7 cellular contexts compared by ENCODE assay signal in the genomic region with DNA sequence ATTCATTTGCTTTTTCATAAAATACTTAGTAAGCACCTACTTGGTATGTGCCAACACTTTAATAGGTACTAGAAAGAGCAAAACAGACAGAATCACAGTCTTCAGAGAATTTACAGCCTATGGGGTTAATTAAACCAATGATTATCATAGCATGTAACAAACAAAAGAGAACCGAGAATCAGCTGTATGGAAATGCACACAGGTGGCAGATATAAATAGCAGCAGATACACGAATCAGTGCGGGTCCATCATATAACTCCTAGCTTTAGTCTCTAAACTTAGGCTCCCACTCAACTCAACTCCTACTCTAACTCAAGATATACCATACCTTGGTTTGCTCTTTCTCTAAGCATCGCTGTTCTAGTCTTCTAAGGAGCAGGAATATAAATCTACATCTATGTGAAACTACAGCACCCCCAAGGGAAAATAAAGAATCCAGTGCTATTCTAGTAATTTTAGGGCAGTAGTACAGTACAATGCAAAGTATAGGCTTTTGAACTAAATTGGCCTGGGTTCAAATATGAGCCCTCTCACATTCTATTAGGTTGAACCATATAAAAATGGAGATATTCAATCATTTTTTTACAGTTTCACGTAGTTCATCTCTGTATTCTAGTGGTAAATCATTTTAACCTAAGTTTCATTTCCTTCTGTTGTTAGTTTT.
DNase-seq lines count a peak whose midpoint lies in the region; ATAC-seq and TF ChIP-seq lines count a peak whose summit lies in the region.
"Not testable (repeated sequence)": the region's sequence is repeated elsewhere in the genome, so short reads cannot be mapped to it uniquely, and the experiment has no call there.

No MANE protein-coding gene starts in this region.

- peak overlapping the region; percentile 9 for H3K4me3 Mint-ChIP-seq in memory B cell

- not testable (repeated sequence) for TF ChIP-seq CTCF in OCI-LY7 (conservative IDR thresholded peaks at IDR 0.05; ENCODE audit: low read length)

- H3K4me1 ChIP-seq in OCI-LY7 (ENCODE audit: insufficient read depth, low read length, poor library complexity, severe bottlenecking) = not testable (repeated sequence)

- intact Hi-C loops in OCI-LY7 (cut with micrococcal nuclease; ENCODE audit: unreplicated experiment) = not testable (repeated sequence)

- H3K27ac Mint-ChIP-seq in memory B cell = peak overlapping the region; percentile 59

- H3K4me2 ChIP-seq in OCI-LY7 (ENCODE audit: low read length) = not testable (repeated sequence)

- not testable (repeated sequence) for H3K4me1 Mint-ChIP-seq in memory B cell

- H3K36me3 ChIP-seq in OCI-LY7 (ENCODE audit: insufficient read depth, low read length) = not testable (repeated sequence)

- H2AFZ ChIP-seq in OCI-LY7 (ENCODE audit: low read length) = not testable (repeated sequence)

- H3K4me3 ChIP-seq in OCI-LY7 (ENCODE audit: low read depth, low read length, poor library complexity, severe bottlenecking) = not testable (repeated sequence)

- H3K9me3 ChIP-seq in OCI-LY7 (ENCODE audit: low read length) = not testable (repeated sequence)

- H3K27ac ChIP-seq in OCI-LY7 (ENCODE audit: low read depth, low read length, poor library complexity, severe bottlenecking) = peak overlapping the region; percentile 46

- ATAC-seq in GM18907 (IDR thresholded peaks at IDR 0.05; ENCODE audit: unreplicated experiment) (peak; percentile 80), GM21367 (IDR thresholded peaks at IDR 0.05; ENCODE audit: unreplicated experiment) (peak; percentile 86), GM21737 (IDR thresholded peaks at IDR 0.05; ENCODE audit: unreplicated experiment) (peak; percentile 68), HG02938 (IDR thresholded peaks at IDR 0.05; ENCODE audit: unreplicated experiment) (peak; percentile 75), HG03354 (IDR thresholded peaks at IDR 0.05; ENCODE audit: poor library complexity, severe bottlenecking, unreplicated experiment) (peak; percentile 87), memory B cell (ENCODE audit: low read depth) (peak; percentile 93)

- TSS peak; percentile 94 for BruUV-seq in OCI-LY7 (replicated peaks; lab: Mats Ljungman, UMichigan)

- H3K27me3 Mint-ChIP-seq in memory B cell = not testable (repeated sequence)

- not testable (repeated sequence) for H3K9me2 ChIP-seq in OCI-LY7 (ENCODE audit: insufficient read depth, low read length)

- CTCF ChIA-PET in OCI-LY7 (lab: Charles Lee; ENCODE audit: unreplicated experiment) = not testable (repeated sequence)

- not testable (repeated sequence) for H4K20me1 ChIP-seq in OCI-LY7 (ENCODE audit: insufficient read depth, low read length)

- POLR2A ChIA-PET in OCI-LY7 (lab: Charles Lee) = not testable (repeated sequence)

- not testable (repeated sequence) for H3K9me3 Mint-ChIP-seq in memory B cell

- H3K36me3 Mint-ChIP-seq in memory B cell = not testable (repeated sequence)

- H3K79me2 ChIP-seq in OCI-LY7 (ENCODE audit: insufficient read depth, low read depth, low read length) = not testable (repeated sequence)

- not testable (repeated sequence) for DNase-seq in OCI-LY7 (ENCODE audit: low spot score); memory B cell (ENCODE audit: low spot score in 2 of 2)
